Comparison of ENCODE assay signal across 28 cellular contexts in the genomic region with DNA sequence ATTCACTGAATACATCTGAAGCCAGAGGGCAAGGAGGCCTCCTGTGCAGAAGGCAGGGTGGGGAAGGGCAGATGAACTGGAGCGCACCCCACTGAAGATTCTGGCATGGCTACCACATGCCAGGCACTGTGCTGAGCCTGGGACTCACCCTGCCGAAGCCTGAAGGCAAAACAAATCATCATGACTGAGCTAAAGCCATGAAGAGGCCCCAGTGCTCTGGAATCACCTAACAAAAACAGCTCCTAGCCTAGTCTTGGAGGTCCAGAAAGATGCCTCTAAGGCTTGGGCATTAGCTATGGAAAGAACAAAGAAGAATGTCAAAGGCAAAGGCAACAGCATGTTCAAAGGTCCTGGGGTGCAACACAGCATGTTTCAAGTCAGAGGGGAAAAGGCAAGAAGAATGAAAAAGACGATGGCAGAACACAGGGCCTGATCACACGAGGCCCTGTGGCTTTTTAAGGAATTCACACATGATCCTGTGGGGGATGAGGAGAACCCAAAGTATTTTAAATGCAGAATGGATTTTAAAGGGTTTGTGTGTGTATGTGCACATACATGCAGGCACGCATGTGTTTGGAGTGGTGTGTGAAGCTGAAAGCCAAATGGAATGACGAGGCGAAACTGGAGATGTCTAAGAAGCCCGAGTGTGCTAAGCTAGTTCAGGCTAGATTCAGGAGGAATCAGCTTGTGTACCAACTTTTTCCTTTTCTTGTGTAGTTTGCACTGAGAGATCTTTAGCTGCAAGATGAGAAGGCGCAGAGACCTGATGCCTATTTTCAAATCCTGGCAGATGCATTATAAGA.
A peak's percentile ranks its signal among the peaks of the same experiment; 100 is the strongest.
DNase-seq lines count a peak whose midpoint lies in the region; ATAC-seq and TF ChIP-seq lines count a peak whose summit lies in the region.
"Had no signal": no experiment of that assay in that cellular context is flagged by ENCODE, and none has a peak within 500 bp of the region (broad histone marks: within the 10 kb centered on the region; RNA-seq: fewer than 3 reads in every experiment).

No MANE protein-coding gene starts in this region.

- no peaks in the 10 kb centered on the region for H3K36me3 ChIP-seq in left ventricle myocardium inferior
- H3K36me3 ChIP-seq in vagina, result no peaks in the 10 kb centered on the region
- H3K36me3 ChIP-seq: neutrophil, thoracic aorta had no signal

- H3K27ac Mint-ChIP-seq in nephron, result peak overlapping the region in 2 of 3 experiments; percentile 80 to 89
- no peak overlapping the region for H3K27ac Mint-ChIP-seq in activated CD8-positive, alpha-beta memory T cell treated with anti-CD3 and anti-CD28 coated beads, Interleukin-2, amount 10 ng/mL, durations not matched to agents 7 days and 5 days
- no peak overlapping the region for H3K27ac Mint-ChIP-seq in activated naive CD8-positive, alpha-beta T cell treated with anti-CD3 and anti-CD28 coated beads, Interleukin-2, amount 50 U/mL, for 24 hours
- H3K27ac Mint-ChIP-seq: activated CD4-positive, alpha-beta memory T cell treated with anti-CD3 and anti-CD28 coated beads for 36 hours; activated naive CD8-positive, alpha-beta T cell treated with anti-CD3 and anti-CD28 coated beads for 36 hours; activated T-helper 17 cell treated with anti-CD3 and anti-CD28 coated beads, Interleukin-2, amount 50 U/mL, for 72 hours; progenitor cell of endocrine pancreas had no signal

- CTCF ChIA-PET in activated CD8-positive, alpha-beta memory T cell treated with anti-CD3 and anti-CD28 coated beads, Interleukin-2, amount 10 ng/mL, durations not matched to agents 7 days and 5 days (lab: Charles Lee), result no interaction called here

- TF ChIP-seq POLR2A in vagina (IDR thresholded peaks at IDR 0.05), result no peak

- no peak for TF ChIP-seq CTCF in left ventricle myocardium inferior (IDR thresholded peaks at IDR 0.05; ENCODE audit: borderline replicate concordance)
- TF ChIP-seq CTCF in dorsolateral prefrontal cortex (IDR thresholded peaks at IDR 0.05 in 54 of 56, conservative IDR thresholded peaks at IDR 0.05 in 2 of 56; ENCODE audit: low read depth in 1 of 56, partially characterized antibody in 56 of 56), result no peak
- TF ChIP-seq CTCF in nephron (IDR thresholded peaks at IDR 0.05; ENCODE audit: unreplicated experiment in 3 of 3), result no peak
- TF ChIP-seq CTCF in vagina (IDR thresholded peaks at IDR 0.05), result no peak

- peaks cover 40% of the 10 kb centered on the region for H3K4me1 Mint-ChIP-seq in nephron
- no peaks in the 10 kb centered on the region for H3K4me1 Mint-ChIP-seq in activated CD8-positive, alpha-beta memory T cell treated with anti-CD3 and anti-CD28 coated beads, Interleukin-2, amount 10 ng/mL, durations not matched to agents 7 days and 5 days
- no peaks in the 10 kb centered on the region for H3K4me1 Mint-ChIP-seq in activated naive CD8-positive, alpha-beta T cell treated with anti-CD3 and anti-CD28 coated beads, Interleukin-2, amount 50 U/mL, for 24 hours
- H3K4me1 Mint-ChIP-seq: central memory CD8-positive, alpha-beta T cell had no signal

- intact Hi-C loops in left ventricle myocardium inferior (cut with micrococcal nuclease), result loop anchor here (5.0 kb wide), 1 partner anchor 75 kb away; no protein-coding TSS in a partner anchor
- intact Hi-C loops in right cardiac atrium (cut with DNase I), result no loop called here
- intact Hi-C loops in dorsolateral prefrontal cortex (cut with DNase I), result no loop called here
- intact Hi-C loops in vagina (cut with DNase I), result no loop called here

- no peak for ATAC-seq in right cardiac atrium
- no peak for ATAC-seq in activated CD8-positive, alpha-beta memory T cell treated with anti-CD3 and anti-CD28 coated beads, Interleukin-2, amount 10 ng/mL, durations not matched to agents 7 days and 5 days
- ATAC-seq in activated naive CD8-positive, alpha-beta T cell treated with anti-CD3 and anti-CD28 coated beads, Interleukin-2, amount 50 U/mL, for 24 hours, result no peak
- ATAC-seq: activated T-helper 17 cell treated with anti-CD3 and anti-CD28 coated beads, Interleukin-2, amount 50 U/mL, for 72 hours had no signal

- H3K27ac ChIP-seq in left ventricle myocardium inferior (replicated peaks) (peak overlapping the region; percentile 61), right cardiac atrium (ENCODE audit: low read length) (no peak overlapping the region), dorsolateral prefrontal cortex (peak overlapping the region in 44 of 59 donors; percentile 6 to 84 (median 58)), vagina (no peak overlapping the region)
- H3K27ac ChIP-seq: neutrophil, RWPE1, SK-N-MC, thoracic aorta had no signal

- peaks cover 5% of the 10 kb centered on the region for H3K36me3 Mint-ChIP-seq in nephron (ENCODE audit: low read depth)
- H3K36me3 Mint-ChIP-seq in activated CD8-positive, alpha-beta memory T cell treated with anti-CD3 and anti-CD28 coated beads, Interleukin-2, amount 10 ng/mL, durations not matched to agents 7 days and 5 days, result no peaks in the 10 kb centered on the region
- H3K36me3 Mint-ChIP-seq in activated naive CD8-positive, alpha-beta T cell treated with anti-CD3 and anti-CD28 coated beads, Interleukin-2, amount 50 U/mL, for 24 hours (ENCODE audit: low read depth), result no peaks in the 10 kb centered on the region
- H3K36me3 Mint-ChIP-seq: activated CD4-positive, alpha-beta memory T cell treated with anti-CD3 and anti-CD28 coated beads for 36 hours had no signal

- no peak overlapping the region for H3K4me3 Mint-ChIP-seq in nephron
- H3K4me3 Mint-ChIP-seq in activated CD8-positive, alpha-beta memory T cell treated with anti-CD3 and anti-CD28 coated beads, Interleukin-2, amount 10 ng/mL, durations not matched to agents 7 days and 5 days, result no peak overlapping the region
- no peak overlapping the region for H3K4me3 Mint-ChIP-seq in activated naive CD8-positive, alpha-beta T cell treated with anti-CD3 and anti-CD28 coated beads, Interleukin-2, amount 50 U/mL, for 24 hours
- H3K4me3 Mint-ChIP-seq: activated CD4-positive, alpha-beta memory T cell treated with anti-CD3 and anti-CD28 coated beads for 36 hours; activated naive CD8-positive, alpha-beta T cell treated with anti-CD3 and anti-CD28 coated beads for 36 hours; activated T-helper 17 cell treated with anti-CD3 and anti-CD28 coated beads, Interleukin-2, amount 50 U/mL, for 72 hours; CD4-positive, alpha-beta memory T cell; central memory CD8-positive, alpha-beta T cell had no signal

- H3K9me3 Mint-ChIP-seq in nephron, result no peaks in the 10 kb centered on the region
- no peaks in the 10 kb centered on the region for H3K9me3 Mint-ChIP-seq in activated CD8-positive, alpha-beta memory T cell treated with anti-CD3 and anti-CD28 coated beads, Interleukin-2, amount 10 ng/mL, durations not matched to agents 7 days and 5 days (ENCODE audit: low read depth)
- H3K9me3 Mint-ChIP-seq in activated naive CD8-positive, alpha-beta T cell treated with anti-CD3 and anti-CD28 coated beads, Interleukin-2, amount 50 U/mL, for 24 hours, result no peaks in the 10 kb centered on the region
- H3K9me3 Mint-ChIP-seq: activated CD4-positive, alpha-beta memory T cell treated with anti-CD3 and anti-CD28 coated beads for 36 hours; activated naive CD8-positive, alpha-beta T cell treated with anti-CD3 and anti-CD28 coated beads for 36 hours; activated T-helper 17 cell treated with anti-CD3 and anti-CD28 coated beads, Interleukin-2, amount 50 U/mL, for 72 hours; central memory CD8-positive, alpha-beta T cell had no signal

- H3K9me3 ChIP-seq in left ventricle myocardium inferior (replicated peaks) (no peaks in the 10 kb centered on the region), right cardiac atrium (ENCODE audit: control insufficient read depth, low read length) (no peaks in the 10 kb centered on the region), vagina (no peaks in the 10 kb centered on the region)
- H3K9me3 ChIP-seq: mucosa of descending colon, neutrophil, thoracic aorta had no signal

- H3K27me3 ChIP-seq in left ventricle myocardium inferior (ENCODE audit: low read depth) (no peaks in the 10 kb centered on the region), right cardiac atrium (ENCODE audit: control insufficient read depth, insufficient read depth) (no peaks in the 10 kb centered on the region), dorsolateral prefrontal cortex (peaks cover 0 to 5% (median 0%) of the 10 kb centered on the region in 45 donors), vagina (no peaks in the 10 kb centered on the region)
- H3K27me3 ChIP-seq: neutrophil had no signal

- no peak for DNase-seq in left ventricle myocardium inferior
- no peak for DNase-seq in right cardiac atrium
- no peak for DNase-seq in dorsolateral prefrontal cortex
- no peak for DNase-seq in activated CD8-positive, alpha-beta memory T cell treated with anti-CD3 and anti-CD28 coated beads, Interleukin-2, amount 10 ng/mL, durations not matched to agents 7 days and 5 days
- DNase-seq in vagina (ENCODE audit: extremely low spot score in 2 of 2), result no peak
- no peak for DNase-seq in activated naive CD8-positive, alpha-beta T cell treated with anti-CD3 and anti-CD28 coated beads, Interleukin-2, amount 50 U/mL, for 24 hours
- no peak for DNase-seq in SW480 (ENCODE audit: low spot score)
- DNase-seq: activated CD4-positive, alpha-beta memory T cell treated with anti-CD3 and anti-CD28 coated beads for 36 hours; activated CD4-positive, CD25-positive, alpha-beta regulatory T cell treated with anti-CD3 and anti-CD28 coated beads, Interleukin-2, amount 50 U/mL, for 72 hours; activated CD8-positive, alpha-beta memory T cell treated with anti-CD3 and anti-CD28 coated beads, Interleukin-2, amount 50 U/mL, for 48 hours; activated naive CD8-positive, alpha-beta T cell treated with anti-CD3 and anti-CD28 coated beads for 36 hours; CD4-positive, alpha-beta memory T cell; dermis blood vessel endothelial cell; mucosa of descending colon; NCI-H1105; NCI-H187 treated with DMSO at 0.1 percent for 48 hours; NCI-H774; stimulated activated CD4-positive, alpha-beta T cell treated with anti-CD3 and anti-CD28 coated beads, Interleukin-15, amount 100 ng/mL, for 24 hours; stimulated activated naive CD4-positive, alpha-beta T cell treated with Interleukin-2 at 50 U/mL for 16 hours; T-helper 2 cell had no signal

- peaks cover 41% of the 10 kb centered on the region for H3K4me1 ChIP-seq in left ventricle myocardium inferior
- H3K4me1 ChIP-seq in right cardiac atrium (ENCODE audit: control insufficient read depth, insufficient read depth, low read length), result no peaks in the 10 kb centered on the region
- no peaks in the 10 kb centered on the region for H3K4me1 ChIP-seq in vagina

- no peaks in the 10 kb centered on the region for H3K27me3 Mint-ChIP-seq in nephron (ENCODE audit: low read depth)
- H3K27me3 Mint-ChIP-seq in activated CD8-positive, alpha-beta memory T cell treated with anti-CD3 and anti-CD28 coated beads, Interleukin-2, amount 10 ng/mL, durations not matched to agents 7 days and 5 days, result peaks cover 2% of the 10 kb centered on the region
- H3K27me3 Mint-ChIP-seq in activated naive CD8-positive, alpha-beta T cell treated with anti-CD3 and anti-CD28 coated beads, Interleukin-2, amount 50 U/mL, for 24 hours, result no peaks in the 10 kb centered on the region
- H3K27me3 Mint-ChIP-seq: activated CD4-positive, alpha-beta memory T cell treated with anti-CD3 and anti-CD28 coated beads for 36 hours; activated naive CD8-positive, alpha-beta T cell treated with anti-CD3 and anti-CD28 coated beads for 36 hours; activated T-helper 17 cell treated with anti-CD3 and anti-CD28 coated beads, Interleukin-2, amount 50 U/mL, for 72 hours; progenitor cell of endocrine pancreas had no signal

- WGBS in right cardiac atrium, result 96% methylated on average over 9 of the region's 9 CpGs

- H3K4me3 ChIP-seq in left ventricle myocardium inferior (no peak overlapping the region), right cardiac atrium (ENCODE audit: low read length) (no peak overlapping the region), dorsolateral prefrontal cortex (no peak overlapping the region), vagina (no peak overlapping the region)
- H3K4me3 ChIP-seq: mucosa of descending colon, SK-N-MC, thoracic aorta had no signal

Comparison
In these comparisons a context has a peak if more than half of its experiments do, and no peak if none do; other contexts are left out.
1. H3K27ac ChIP-seq: peak in left ventricle myocardium inferior (single experiment) and dorsolateral prefrontal cortex (44 of 59); none in right cardiac atrium (single experiment) and vagina (single experiment).
2. H3K27ac Mint-ChIP-seq: peak in nephron (2 of 3); none in activated CD8-positive, alpha-beta memory T cell treated with anti-CD3 and anti-CD28 coated beads, Interleukin-2, amount 10 ng/mL, durations not matched to agents 7 days and 5 days (single experiment) and activated naive CD8-positive, alpha-beta T cell treated with anti-CD3 and anti-CD28 coated beads, Interleukin-2, amount 50 U/mL, for 24 hours (single experiment).